Comparison of ENCODE assay signal across 8 cellular contexts in genomic region chr19:11196406-11197287, GRCh38. TPM values are rescaled to one million over a fixed set of nuclear protein-coding genes. Genes with fewer than 3 reads are reported as not detected.
A peak's percentile ranks its signal among the peaks of the same experiment; 100 is the strongest.
DNase-seq lines count a peak whose midpoint lies in the region; ATAC-seq lines count a peak whose summit lies in the region.

No MANE protein-coding gene starts in this region.

- 14 to 15% methylated on average over 40 to 47 of the region's 47 CpGs for WGBS in esophagus, 2 donors

- peaks cover 4 to 30% (median 18%) of the 10 kb centered on the region in 3 donors for H3K27me3 Mint-ChIP-seq in naive B cell

- H3K27ac Mint-ChIP-seq in naive B cell: peak overlapping the region in 3 of 6 donors; percentile 27 to 86 (median 36)

- no peaks in the 10 kb centered on the region for H3K9me3 Mint-ChIP-seq in naive B cell

- H3K36me3 ChIP-seq in SJSA1: peaks cover 57% of the 10 kb centered on the region
- H3K36me3 ChIP-seq in esophagus (ENCODE audit: control insufficient read depth in 2 of 2, insufficient read depth in 2 of 2, low read length in 1 of 2): peaks cover 0 to 19% of the 10 kb centered on the region in 2 donors

- peak in 1 of 2 donors; percentile 5 for ATAC-seq in naive B cell (ENCODE audit: low read depth in 2 of 2)

- peak overlapping the region; percentile 45 to 88 (median 79) for H3K4me3 Mint-ChIP-seq in naive B cell

- peak; percentile 10 for DNase-seq in NCI-H510A (lab: John Stamatoyannopoulos, UW)
- no peak for DNase-seq in NCI-H510A treated with DMSO at 0.1 percent for 48 hours (lab: John Stamatoyannopoulos, UW)
- DNase-seq in SJSA1 (ENCODE audit: low read depth in 1 of 2, low spot score in 2 of 2): no peak
- DNase-seq in naive B cell: no peak
- no peak for DNase-seq in KG1 (lab: John Stamatoyannopoulos, UW)
- DNase-seq in stimulated activated CD4-positive, alpha-beta T cell treated with anti-CD3 and anti-CD28 coated beads, Interleukin-4, amount 100 ng/mL, for 1 hour: no peak
- no peak for DNase-seq in activated CD4-positive, CD25-positive, alpha-beta regulatory T cell treated with anti-CD3 and anti-CD28 coated beads, Interleukin-2, amount 50 U/mL, for 72 hours

- H3K4me1 Mint-ChIP-seq in naive B cell: peaks cover 14 to 24% (median 19%) of the 10 kb centered on the region in 3 donors

- H3K27ac ChIP-seq in SJSA1 (peak overlapping the region; percentile 23), esophagus (ENCODE audit: low read depth in 2 of 2, low read length in 1 of 2) (peak overlapping the region; percentile 85 to 92)

- peaks cover 59% of the 10 kb centered on the region for H3K4me1 ChIP-seq in SJSA1 (replicated peaks)
- H3K4me1 ChIP-seq in esophagus (ENCODE audit: control insufficient read depth in 2 of 2, insufficient read depth in 2 of 2, low read length in 1 of 2): peaks cover 0 to 8% of the 10 kb centered on the region in 2 donors

- H3K27me3 ChIP-seq in SJSA1 (replicated peaks) (no peaks in the 10 kb centered on the region), esophagus (ENCODE audit: control insufficient read depth in 1 of 2, insufficient read depth in 2 of 2, low read length in 2 of 2) (no peaks in the 10 kb centered on the region)

- H3K9me3 ChIP-seq in SJSA1 (replicated peaks): no peaks in the 10 kb centered on the region
- no peaks in the 10 kb centered on the region for H3K9me3 ChIP-seq in esophagus (ENCODE audit: control insufficient read depth in 2 of 2, insufficient read depth in 1 of 2, low read depth in 1 of 2, low read length in 1 of 2)

- H3K36me3 Mint-ChIP-seq in naive B cell: no peaks in the 10 kb centered on the region

- H3K4me3 ChIP-seq in SJSA1 (peak overlapping the region; percentile 90), esophagus (ENCODE audit: low read depth in 1 of 2, low read length in 2 of 2) (peak overlapping the region; percentile 58)

RNA-seq across cellular contexts. Expression of gene KANK2, which starts 0.7 kb away (rescaled TPM):
- total RNA-seq in SJSA1 (2014; rRNA removed; shearing (Covaris generic)): 278 and 472 TPM in 2 replicates
- polyA plus RNA-seq in esophagus: 10 to 100 TPM; 33.1 to 53.9 TPM
- under 1 TPM in 3 of 6 donors, not detected in 3; 0.09 to 0.57 (median 0.19) TPM for polyA plus RNA-seq in naive B cell (ENCODE audit: low read depth in 6 of 6)

RNA-seq across cellular contexts. Expression of gene SPC24, which starts 41.1 kb away (rescaled TPM):
- 120 and 143 TPM in 2 replicates for total RNA-seq in SJSA1 (2014; rRNA removed; shearing (Covaris generic))
- polyA plus RNA-seq in esophagus (10 to 100 TPM in 1 of 2 donors, 1 to 10 TPM in 1; 3.7 to 11.4 TPM), naive B cell (ENCODE audit: low read depth in 6 of 6) (not detected)

RNA-seq across cellular contexts. Expression of gene ANGPTL8, which starts 42.8 kb away (rescaled TPM):
- 0.61 TPM in 1 of 2 replicates, not detected in the other for total RNA-seq in SJSA1 (2014; rRNA removed; shearing (Covaris generic))
- polyA plus RNA-seq in esophagus (under 1 TPM in 1 of 2 donors, not detected in 1; 0.15 TPM), naive B cell (ENCODE audit: low read depth in 6 of 6) (not detected)

Comparison
In these comparisons a context has a peak if more than half of its experiments do, and no peak if none do; other contexts are left out.
1. RNA of gene KANK2, which starts 0.7 kb away (polyA plus RNA-seq): 33.1 to 53.9 TPM in esophagus; 0.09 to 0.57 TPM in naive B cell; every median in the first group is over 10 times any median in the second.